20 cellular contexts compared by ENCODE assay signal in the genomic region with DNA sequence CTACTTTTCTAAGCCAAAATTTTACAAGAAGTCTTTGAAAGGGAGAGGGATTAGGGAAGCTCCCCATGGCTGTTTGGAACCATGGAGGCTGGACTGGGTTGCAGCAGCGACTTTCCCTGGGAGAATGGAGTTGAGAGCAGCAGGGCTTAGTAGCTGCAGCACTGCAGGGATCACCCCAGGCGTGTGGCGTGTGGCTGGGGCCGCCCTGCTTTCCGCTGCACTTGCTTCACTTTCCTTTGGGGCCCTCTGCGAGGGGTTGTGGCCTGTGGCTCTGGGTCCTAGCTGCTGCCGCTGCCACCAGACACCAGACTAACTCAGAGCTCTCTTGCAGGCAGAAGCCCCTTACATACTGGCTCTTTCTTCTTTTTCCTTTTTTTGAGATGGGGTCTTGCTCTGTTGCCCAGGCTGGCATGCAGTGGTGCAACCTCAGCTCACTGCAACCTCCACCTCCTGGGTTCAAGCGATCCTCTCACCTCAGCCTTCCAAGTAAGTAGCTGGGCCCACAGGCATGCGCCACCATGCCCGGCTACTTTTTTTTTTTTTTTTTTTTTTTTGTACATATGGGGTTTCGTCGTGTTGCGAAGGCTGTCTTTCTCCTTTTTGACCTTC. TPM values are rescaled to one million over a fixed set of nuclear protein-coding genes. Genes with fewer than 3 reads are reported as not detected.
A peak's percentile ranks its signal among the peaks of the same experiment; 100 is the strongest.
DNase-seq lines count a peak whose midpoint lies in the region; ATAC-seq and TF ChIP-seq lines count a peak whose summit lies in the region.
"Had no signal": no experiment of that assay in that cellular context is flagged by ENCODE, and none has a peak within 500 bp of the region (broad histone marks: within the 10 kb centered on the region; RNA-seq: fewer than 3 reads in every experiment).

No MANE protein-coding gene starts in this region.

- TF ChIP-seq POLR2A in NB4 (IDR thresholded peaks at IDR 0.05; ENCODE audit: extremely low read depth, insufficient read length): no peak

- H3K4me1 Mint-ChIP-seq in GM23338: no peaks in the 10 kb centered on the region
- peaks cover 2% of the 10 kb centered on the region for H3K4me1 Mint-ChIP-seq in activated naive CD8-positive, alpha-beta T cell treated with anti-CD3 and anti-CD28 coated beads for 36 hours
- no peaks in the 10 kb centered on the region for H3K4me1 Mint-ChIP-seq in natural killer cell treated with Interleukin-12 subunit alpha and Interleukin-12 subunit beta and Interleukin-15 and Interleukin-18, amount 100 ng/mL, for 72 hours (ENCODE audit: low read depth in 2 of 2)
- H3K4me1 Mint-ChIP-seq: IgD-negative memory B cell, memory B cell had no signal

- no peaks in the 10 kb centered on the region for H3K9me2 ChIP-seq in GM23338 (ENCODE audit: insufficient read depth)

- H3K27me3 Mint-ChIP-seq in GM23338 (ENCODE audit: insufficient read depth, low read depth, poor library complexity): no peaks in the 10 kb centered on the region
- no peaks in the 10 kb centered on the region for H3K27me3 Mint-ChIP-seq in activated naive CD8-positive, alpha-beta T cell treated with anti-CD3 and anti-CD28 coated beads for 36 hours
- H3K27me3 Mint-ChIP-seq in natural killer cell treated with Interleukin-12 subunit alpha and Interleukin-12 subunit beta and Interleukin-15 and Interleukin-18, amount 100 ng/mL, for 72 hours: no peaks in the 10 kb centered on the region
- H3K27me3 Mint-ChIP-seq: IgD-negative memory B cell, memory B cell had no signal

- no peak overlapping the region for H3K4me3 Mint-ChIP-seq in GM23338
- no peak overlapping the region for H3K4me3 Mint-ChIP-seq in activated naive CD8-positive, alpha-beta T cell treated with anti-CD3 and anti-CD28 coated beads for 36 hours
- no peak overlapping the region for H3K4me3 Mint-ChIP-seq in natural killer cell treated with Interleukin-12 subunit alpha and Interleukin-12 subunit beta and Interleukin-15 and Interleukin-18, amount 100 ng/mL, for 72 hours
- H3K4me3 Mint-ChIP-seq: CD14-positive monocyte, IgD-negative memory B cell, memory B cell had no signal

- H3K9me3 Mint-ChIP-seq in GM23338: no peaks in the 10 kb centered on the region
- no peaks in the 10 kb centered on the region for H3K9me3 Mint-ChIP-seq in activated naive CD8-positive, alpha-beta T cell treated with anti-CD3 and anti-CD28 coated beads for 36 hours
- H3K9me3 Mint-ChIP-seq in natural killer cell treated with Interleukin-12 subunit alpha and Interleukin-12 subunit beta and Interleukin-15 and Interleukin-18, amount 100 ng/mL, for 72 hours: no peaks in the 10 kb centered on the region
- H3K9me3 Mint-ChIP-seq: CD14-positive monocyte, IgD-negative memory B cell, memory B cell had no signal

- no peak overlapping the region for H3K27ac ChIP-seq in GM23338 (ENCODE audit: low read depth)
- H3K27ac ChIP-seq: right atrium auricular region, SK-N-MC had no signal

- no peak overlapping the region for H3K27ac Mint-ChIP-seq in GM23338
- H3K27ac Mint-ChIP-seq in activated naive CD8-positive, alpha-beta T cell treated with anti-CD3 and anti-CD28 coated beads for 36 hours: no peak overlapping the region
- H3K27ac Mint-ChIP-seq in natural killer cell treated with Interleukin-12 subunit alpha and Interleukin-12 subunit beta and Interleukin-15 and Interleukin-18, amount 100 ng/mL, for 72 hours: no peak overlapping the region
- H3K27ac Mint-ChIP-seq: IgD-negative memory B cell, memory B cell had no signal

- no peak for TF ChIP-seq CTCF in GM23338 (conservative IDR thresholded peaks at IDR 0.05; ENCODE audit: low read depth in 2 of 2)
- TF ChIP-seq CTCF in NB4 (IDR thresholded peaks at IDR 0.05; ENCODE audit: low read depth, low read length): no peak

- H3K36me3 Mint-ChIP-seq in GM23338 (ENCODE audit: low read depth): no peaks in the 10 kb centered on the region
- no peaks in the 10 kb centered on the region for H3K36me3 Mint-ChIP-seq in activated naive CD8-positive, alpha-beta T cell treated with anti-CD3 and anti-CD28 coated beads for 36 hours
- no peaks in the 10 kb centered on the region for H3K36me3 Mint-ChIP-seq in natural killer cell treated with Interleukin-12 subunit alpha and Interleukin-12 subunit beta and Interleukin-15 and Interleukin-18, amount 100 ng/mL, for 72 hours
- H3K36me3 Mint-ChIP-seq: CD14-positive monocyte, IgD-negative memory B cell, memory B cell had no signal

- H2AFZ ChIP-seq in GM23338: no peak overlapping the region

- H3K27me3 ChIP-seq in GM23338 (ENCODE audit: insufficient read depth): no peaks in the 10 kb centered on the region
- H3K27me3 ChIP-seq: MG63, right atrium auricular region had no signal

- no peaks in the 10 kb centered on the region for H3K79me2 ChIP-seq in GM23338 (replicated peaks; ENCODE audit: insufficient read depth)

- H3K4me1 ChIP-seq in GM23338 (ENCODE audit: insufficient read depth): no peaks in the 10 kb centered on the region
- H3K4me1 ChIP-seq: right atrium auricular region had no signal

- H3F3A ChIP-seq in GM23338 (replicated peaks; ENCODE audit: low read depth): no peaks in the 10 kb centered on the region

- H3K4me3 ChIP-seq in GM23338 (no peak overlapping the region), NB4 (ENCODE audit: low read depth, low read length) (no peak overlapping the region)
- H3K4me3 ChIP-seq: HAP-1, MG63, right atrium auricular region, SK-N-MC had no signal

- peak; percentile 38 for ATAC-seq in GM23338
- ATAC-seq in natural killer cell treated with Interleukin-12 subunit alpha and Interleukin-12 subunit beta and Interleukin-15 and Interleukin-18, amount 100 ng/mL, for 72 hours: peak; percentile 32 to 68

- no peaks in the 10 kb centered on the region for H3K36me3 ChIP-seq in GM23338 (ENCODE audit: insufficient read depth)
- H3K36me3 ChIP-seq: HAP-1, MG63, right atrium auricular region had no signal

- no peak overlapping the region for H3K4me2 ChIP-seq in GM23338

- DNase-seq in GM23338 (ENCODE audit: low spot score): no peak
- DNase-seq in NB4 (ENCODE audit: low read depth): peak; percentile 34
- DNase-seq in activated naive CD8-positive, alpha-beta T cell treated with anti-CD3 and anti-CD28 coated beads for 36 hours: peak; percentile 7
- no peak for DNase-seq in natural killer cell treated with Interleukin-12 subunit alpha and Interleukin-12 subunit beta and Interleukin-15 and Interleukin-18, amount 100 ng/mL, for 72 hours (ENCODE audit: low spot score)
- no peak for DNase-seq in SHP77 (lab: John Stamatoyannopoulos, UW)
- DNase-seq in cerebellar nuclear complex (lab: John Stamatoyannopoulos, UW): no peak
- DNase-seq in A172 (ENCODE audit: low spot score): no peak
- DNase-seq: effector CD4-positive, alpha-beta T cell; MG63; NCI-H510A; nucleus accumbens; stimulated activated CD4-positive, alpha-beta T cell treated with anti-CD3 and anti-CD28 coated beads, Interleukin-4, amount 100 ng/mL, for 24 hours; stimulated activated naive CD4-positive, alpha-beta T cell treated with Interleukin-2 at 50 U/mL for 16 hours; T-helper 9 cell had no signal

- H4K20me1 ChIP-seq in GM23338 (replicated peaks; ENCODE audit: insufficient read depth): no peaks in the 10 kb centered on the region

TF ChIP-seq in GM23338, 12 proteins besides CTCF, POLR2A, EP300 and RAD21 (continues in another document):
- TF ChIP-seq EZH2 (IDR thresholded peaks at IDR 0.05; ENCODE audit: low read depth, unreplicated experiment) (no peak), CREB1 (CRISPR knock-in tag; IDR thresholded peaks at IDR 0.05; ENCODE audit: low read depth) (no peak), NANOG (IDR thresholded peaks at IDR 0.05; ENCODE audit: borderline replicate concordance) (no peak), STAT1 (IDR thresholded peaks at IDR 0.05; ENCODE audit: unreplicated experiment) (no peak), JUNB (IDR thresholded peaks at IDR 0.05; ENCODE audit: unreplicated experiment) (no peak), ZNF114 (CRISPR knock-in tag; IDR thresholded peaks at IDR 0.05) (no peak)
- TF ChIP-seq, protein P1, sequence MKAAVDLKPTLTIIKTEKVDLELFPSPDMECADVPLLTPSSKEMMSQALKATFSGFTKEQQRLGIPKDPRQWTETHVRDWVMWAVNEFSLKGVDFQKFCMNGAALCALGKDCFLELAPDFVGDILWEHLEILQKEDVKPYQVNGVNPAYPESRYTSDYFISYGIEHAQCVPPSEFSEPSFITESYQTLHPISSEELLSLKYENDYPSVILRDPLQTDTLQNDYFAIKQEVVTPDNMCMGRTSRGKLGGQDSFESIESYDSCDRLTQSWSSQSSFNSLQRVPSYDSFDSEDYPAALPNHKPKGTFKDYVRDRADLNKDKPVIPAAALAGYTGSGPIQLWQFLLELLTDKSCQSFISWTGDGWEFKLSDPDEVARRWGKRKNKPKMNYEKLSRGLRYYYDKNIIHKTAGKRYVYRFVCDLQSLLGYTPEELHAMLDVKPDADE (IDR thresholded peaks at IDR 0.05): no peak

RNA-seq across cellular contexts. Expression of a gene that starts 25.4 kb away (rescaled TPM):
- 0.16 and 0.31 TPM in 2 replicates for total RNA-seq in GM23338 (2014; rRNA removed; shearing (Covaris generic))
- polyA plus RNA-seq in GM23338 (2016; fragmentation: Nextera tagmentation; extraction: Ambion mirVana): 0.13 and 0.61 TPM in 2 replicates
- under 1 TPM; 0.44 to 0.49 TPM for total RNA-seq in activated naive CD8-positive, alpha-beta T cell treated with anti-CD3 and anti-CD28 coated beads for 36 hours
- under 1 TPM; 0.50 TPM for total RNA-seq in natural killer cell treated with Interleukin-12 subunit alpha and Interleukin-12 subunit beta and Interleukin-15 and Interleukin-18, amount 100 ng/mL, for 72 hours
- total RNA-seq in A172 (2014; rRNA removed; shearing (Covaris generic)): 0.16 TPM in 1 of 2 replicates, not detected in the other

RNA-seq across cellular contexts. Expression of a gene that starts 35.5 kb away (rescaled TPM):
- total RNA-seq in GM23338 (2014; rRNA removed; shearing (Covaris generic)): 19.9 and 22.1 TPM in 2 replicates
- polyA plus RNA-seq in GM23338 (2016; fragmentation: Nextera tagmentation; extraction: Ambion mirVana): 6.7 and 8.0 TPM in 2 replicates
- 10 to 100 TPM; 24.2 to 24.8 TPM for total RNA-seq in activated naive CD8-positive, alpha-beta T cell treated with anti-CD3 and anti-CD28 coated beads for 36 hours
- 10 to 100 TPM; 14.8 to 48.9 TPM for total RNA-seq in natural killer cell treated with Interleukin-12 subunit alpha and Interleukin-12 subunit beta and Interleukin-15 and Interleukin-18, amount 100 ng/mL, for 72 hours
- 19.1 and 22.4 TPM in 2 replicates for total RNA-seq in A172 (2014; rRNA removed; shearing (Covaris generic))

RNA-seq across cellular contexts. Expression of a gene that starts 47.1 kb away (rescaled TPM):
- total RNA-seq in GM23338 (2014; rRNA removed; shearing (Covaris generic)): 55.2 and 55.8 TPM in 2 replicates
- 129 and 130 TPM in 2 replicates for polyA plus RNA-seq in GM23338 (2016; fragmentation: Nextera tagmentation; extraction: Ambion mirVana)
- 10 to 100 TPM; 77.7 to 86.4 TPM for total RNA-seq in activated naive CD8-positive, alpha-beta T cell treated with anti-CD3 and anti-CD28 coated beads for 36 hours
- total RNA-seq in natural killer cell treated with Interleukin-12 subunit alpha and Interleukin-12 subunit beta and Interleukin-15 and Interleukin-18, amount 100 ng/mL, for 72 hours: 10 to 100 TPM; 51.8 to 56.7 TPM
- total RNA-seq in A172 (2014; rRNA removed; shearing (Covaris generic)): 73.2 and 80.1 TPM in 2 replicates

Comparison
In these comparisons a context has a peak if more than half of its experiments do, and no peak if none do; other contexts are left out.
1. DNase-seq: peak in NB4 (single experiment) and activated naive CD8-positive, alpha-beta T cell treated with anti-CD3 and anti-CD28 coated beads for 36 hours (single experiment); none in GM23338 (single experiment), natural killer cell treated with Interleukin-12 subunit alpha and Interleukin-12 subunit beta and Interleukin-15 and Interleukin-18, amount 100 ng/mL, for 72 hours (single experiment), SHP77 (0 of 2), cerebellar nuclear complex (0 of 2) and A172 (single experiment).